Comparison of ENCODE assay signal across 8 cellular contexts in the genomic region with DNA sequence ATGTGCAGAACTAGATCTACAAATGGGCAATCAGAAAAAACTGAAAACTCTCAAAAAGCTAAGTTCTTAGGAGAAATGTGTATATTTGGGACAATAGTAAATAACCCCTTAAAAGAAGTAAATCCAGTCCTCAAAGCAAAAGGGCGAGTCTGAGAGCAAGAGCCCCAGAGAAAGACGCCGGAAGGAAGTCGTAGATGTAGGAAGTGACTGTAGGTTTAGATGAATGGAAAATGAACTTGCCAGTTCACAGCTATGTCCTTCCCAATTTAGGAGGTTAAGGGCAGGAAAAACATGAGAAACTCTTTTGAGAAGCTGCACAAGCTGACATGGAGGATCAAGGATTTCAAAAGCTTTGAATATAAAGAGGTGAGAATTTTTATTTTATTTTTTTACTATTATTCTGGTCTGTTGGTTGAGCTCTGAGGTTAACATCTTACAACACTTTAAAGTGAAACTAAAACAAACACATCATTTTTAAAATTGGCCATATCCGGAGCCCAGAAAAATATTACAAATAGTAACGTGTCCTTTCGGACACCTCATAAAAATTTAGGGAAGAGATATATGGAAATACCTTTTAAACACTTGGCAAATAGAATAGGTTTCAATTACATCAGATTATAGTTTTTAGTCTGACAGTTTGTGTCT.
DNase-seq lines count a peak whose midpoint lies in the region; ATAC-seq, FAIRE-seq and TF ChIP-seq lines count a peak whose summit lies in the region.

No MANE protein-coding gene starts in this region.

- peaks cover 5% of the 10 kb centered on the region for H3K36me3 Mint-ChIP-seq in activated T-helper 2 cell treated with anti-CD3 and anti-CD28 coated beads, Interferon-gamma antibody, Interleukin-2, Interleukin-4, amounts not matched to agents 10 μg/mL and 5 μg/mL and 100 μg/mL, durations not matched to agents 14 hours and 24 hours and 36 hours (ENCODE audit: low read depth)
- no peaks in the 10 kb centered on the region for H3K36me3 Mint-ChIP-seq in nephron progenitor cell (ENCODE audit: low read depth)

- ATAC-seq in HG03196 (IDR thresholded peaks at IDR 0.05; ENCODE audit: unreplicated experiment) = peak; percentile 84

- peak; percentile 83 for FAIRE-seq in GM19239 (lab: Jason Lieb, UNC)

- TF ChIP-seq CTCF in nephron progenitor cell (IDR thresholded peaks at IDR 0.05) (no peak), GM10266 (IDR thresholded peaks at IDR 0.05; ENCODE audit: control insufficient read depth, insufficient read depth, low read depth, missing control alignments) (no peak)

- peaks cover 5% of the 10 kb centered on the region for H3K27me3 Mint-ChIP-seq in activated T-helper 2 cell treated with anti-CD3 and anti-CD28 coated beads, Interferon-gamma antibody, Interleukin-2, Interleukin-4, amounts not matched to agents 10 μg/mL and 5 μg/mL and 100 μg/mL, durations not matched to agents 14 hours and 24 hours and 36 hours (ENCODE audit: low read depth)
- no peaks in the 10 kb centered on the region for H3K27me3 Mint-ChIP-seq in nephron progenitor cell (ENCODE audit: low read depth, poor library complexity)

- no peaks in the 10 kb centered on the region for H3K9me3 Mint-ChIP-seq in activated T-helper 2 cell treated with anti-CD3 and anti-CD28 coated beads, Interferon-gamma antibody, Interleukin-2, Interleukin-4, amounts not matched to agents 10 μg/mL and 5 μg/mL and 100 μg/mL, durations not matched to agents 14 hours and 24 hours and 36 hours
- peaks cover 29% of the 10 kb centered on the region for H3K9me3 Mint-ChIP-seq in nephron progenitor cell

- intact Hi-C loops in activated T-helper 2 cell treated with anti-CD3 and anti-CD28 coated beads, Interferon-gamma antibody, Interleukin-2, Interleukin-4, amounts not matched to agents 10 μg/mL and 5 μg/mL and 100 μg/mL, durations not matched to agents 14 hours and 24 hours and 36 hours (cut with micrococcal nuclease) = no loop called here

- H3K4me1 Mint-ChIP-seq in activated T-helper 2 cell treated with anti-CD3 and anti-CD28 coated beads, Interferon-gamma antibody, Interleukin-2, Interleukin-4, amounts not matched to agents 10 μg/mL and 5 μg/mL and 100 μg/mL, durations not matched to agents 14 hours and 24 hours and 36 hours (ENCODE audit: low read depth) = peaks cover 21% of the 10 kb centered on the region
- H3K4me1 Mint-ChIP-seq in nephron progenitor cell = no peaks in the 10 kb centered on the region

- H3K4me3 Mint-ChIP-seq in activated T-helper 2 cell treated with anti-CD3 and anti-CD28 coated beads, Interferon-gamma antibody, Interleukin-2, Interleukin-4, amounts not matched to agents 10 μg/mL and 5 μg/mL and 100 μg/mL, durations not matched to agents 14 hours and 24 hours and 36 hours (ENCODE audit: low read depth) = peak overlapping the region; percentile 85
- H3K4me3 Mint-ChIP-seq in nephron progenitor cell = no peak overlapping the region

- DNase-seq in CD1c-positive myeloid dendritic cell (ENCODE audit: extremely low spot score) = peak; percentile 35
- DNase-seq in GM19239 (ENCODE audit: insufficient read length, low spot score) = peak; percentile 13
- peak; percentile 10 for DNase-seq in activated T-helper 2 cell treated with anti-CD3 and anti-CD28 coated beads, Interferon-gamma antibody, Interleukin-2, Interleukin-4, amounts not matched to agents 10 μg/mL and 5 μg/mL and 100 μg/mL, durations not matched to agents 14 hours and 24 hours and 36 hours (ENCODE audit: low spot score)
- no peak for DNase-seq in nephron progenitor cell
- no peak for DNase-seq in T-helper 9 cell
- DNase-seq in GM10266 (ENCODE audit: extremely low spot score) = no peak
- no peak for DNase-seq in stimulated activated CD4-positive, alpha-beta T cell treated with anti-CD3 and anti-CD28 coated beads, Interleukin-4, amount 100 ng/mL, for 4 hours

- H3K27ac Mint-ChIP-seq in activated T-helper 2 cell treated with anti-CD3 and anti-CD28 coated beads, Interferon-gamma antibody, Interleukin-2, Interleukin-4, amounts not matched to agents 10 μg/mL and 5 μg/mL and 100 μg/mL, durations not matched to agents 14 hours and 24 hours and 36 hours = peak overlapping the region; percentile 87
- H3K27ac Mint-ChIP-seq in nephron progenitor cell = no peak overlapping the region

Comparison
In these comparisons a context has a peak if more than half of its experiments do, and no peak if none do; other contexts are left out.
1. DNase-seq: peak in CD1c-positive myeloid dendritic cell (single experiment), GM19239 (single experiment) and activated T-helper 2 cell treated with anti-CD3 and anti-CD28 coated beads, Interferon-gamma antibody, Interleukin-2, Interleukin-4, amounts not matched to agents 10 μg/mL and 5 μg/mL and 100 μg/mL, durations not matched to agents 14 hours and 24 hours and 36 hours (single experiment); none in nephron progenitor cell (single experiment), T-helper 9 cell (single experiment), GM10266 (single experiment) and stimulated activated CD4-positive, alpha-beta T cell treated with anti-CD3 and anti-CD28 coated beads, Interleukin-4, amount 100 ng/mL, for 4 hours (0 of 2).